ENCODE assay signal across 34 cellular contexts in genomic region chr7:4993471-4993870, GRCh38. TPM values are rescaled to one million over a fixed set of nuclear protein-coding genes. Genes with fewer than 3 reads are reported as not detected.
"Had no signal": no experiment of that assay in that cellular context is flagged by ENCODE, and none has a peak within 500 bp of the region (broad histone marks: within the 10 kb centered on the region; RNA-seq: fewer than 3 reads in every experiment).

No MANE protein-coding gene starts in this region.

- H3K4me1 Mint-ChIP-seq: activated B cell treated with CpG ODN at 0.5 μM for 24 hours; activated naive CD4-positive, alpha-beta T cell treated with anti-CD3 and anti-CD28 coated beads, Interleukin-2, amount 10 ng/mL, durations not matched to agents 7 days and 5 days; brain; T-helper 17 cell had no signal

- H3K27me3 Mint-ChIP-seq: activated B cell treated with CpG ODN at 0.5 μM for 24 hours; activated naive CD4-positive, alpha-beta T cell treated with anti-CD3 and anti-CD28 coated beads, Interleukin-2, amount 10 ng/mL, durations not matched to agents 7 days and 5 days; activated naive CD8-positive, alpha-beta T cell treated with anti-CD3 and anti-CD28 coated beads, Interleukin-2, amount 10 ng/mL, durations not matched to agents 7 days and 5 days; activated T-cell treated with anti-CD3 and anti-CD28 coated beads, Interleukin-2, amount 50 U/mL, for 24 hours; brain; T-helper 17 cell had no signal

- H3K27ac Mint-ChIP-seq: activated B cell treated with CpG ODN at 0.5 μM for 24 hours; activated naive CD4-positive, alpha-beta T cell treated with anti-CD3 and anti-CD28 coated beads, Interleukin-2, amount 10 ng/mL, durations not matched to agents 7 days and 5 days; activated naive CD4-positive, alpha-beta T cell treated with anti-CD3 and anti-CD28 coated beads, Interleukin-2, amount 50 U/mL, for 72 hours; activated T-cell treated with anti-CD3 and anti-CD28 coated beads, Interleukin-2, amount 50 U/mL, for 24 hours; activated T-cell treated with anti-CD3 and anti-CD28 coated beads, Interleukin-2, amount 50 U/mL, for 72 hours; brain; T-helper 17 cell; T-helper 2 cell treated with Interferon-gamma antibody and Interleukin-4, amounts not matched to agents 5 μg/mL and 100 μg/mL, for 36 hours had no signal

- H3K9me3 Mint-ChIP-seq: activated B cell treated with CpG ODN at 0.5 μM for 24 hours; activated naive CD4-positive, alpha-beta T cell treated with anti-CD3 and anti-CD28 coated beads, Interleukin-2, amount 10 ng/mL, durations not matched to agents 7 days and 5 days; activated naive CD4-positive, alpha-beta T cell treated with anti-CD3 and anti-CD28 coated beads, Interleukin-2, amount 50 U/mL, for 72 hours; activated naive CD8-positive, alpha-beta T cell treated with anti-CD3 and anti-CD28 coated beads, Interleukin-2, amount 10 ng/mL, durations not matched to agents 7 days and 5 days; activated T-cell treated with anti-CD3 and anti-CD28 coated beads, Interleukin-2, amount 50 U/mL, for 24 hours; activated T-cell treated with anti-CD3 and anti-CD28 coated beads, Interleukin-2, amount 50 U/mL, for 72 hours; brain; T-helper 2 cell treated with Interferon-gamma antibody and Interleukin-4, amounts not matched to agents 5 μg/mL and 100 μg/mL, for 36 hours had no signal

- ATAC-seq: activated CD4-positive, CD25-positive, alpha-beta regulatory T cell treated with anti-CD3 and anti-CD28 coated beads, Interleukin-2, amount 50 U/mL, for 24 hours; activated naive CD4-positive, alpha-beta T cell treated with anti-CD3 and anti-CD28 coated beads, Interleukin-2, amount 50 U/mL, for 72 hours; activated T-cell treated with anti-CD3 and anti-CD28 coated beads, Interleukin-2, amount 50 U/mL, for 72 hours; foreskin keratinocyte; gastroesophageal sphincter; T-helper 17 cell had no signal

- H3K4me3 Mint-ChIP-seq: activated B cell treated with CpG ODN at 0.5 μM for 24 hours; activated naive CD4-positive, alpha-beta T cell treated with anti-CD3 and anti-CD28 coated beads, Interleukin-2, amount 10 ng/mL, durations not matched to agents 7 days and 5 days; activated naive CD8-positive, alpha-beta T cell treated with anti-CD3 and anti-CD28 coated beads, Interleukin-2, amount 10 ng/mL, durations not matched to agents 7 days and 5 days; activated T-cell treated with anti-CD3 and anti-CD28 coated beads, Interleukin-2, amount 50 U/mL, for 24 hours; activated T-cell treated with anti-CD3 and anti-CD28 coated beads, Interleukin-2, amount 50 U/mL, for 72 hours; brain; T-helper 17 cell; T-helper 2 cell treated with Interferon-gamma antibody and Interleukin-4, amounts not matched to agents 5 μg/mL and 100 μg/mL, for 36 hours had no signal

- DNase-seq: activated B cell treated with CpG ODN at 0.5 μM for 24 hours; activated CD4-positive, alpha-beta T cell treated with anti-CD3 and anti-CD28 coated beads for 48 hours; activated CD4-positive, alpha-beta T cell treated with anti-CD3 and anti-CD28 coated beads, Interleukin-2, amount 50 U/mL, for 1 hour; activated CD4-positive, alpha-beta T cell treated with anti-CD3 and anti-CD28 coated beads, Interleukin-2, amount 50 U/mL, for 48 hours; activated CD8-positive, alpha-beta memory T cell treated with anti-CD3 and anti-CD28 coated beads, Interleukin-2, amount 50 U/mL, for 48 hours; activated gamma-delta T cell; activated naive CD4-positive, alpha-beta T cell; activated naive CD4-positive, alpha-beta T cell treated with anti-CD3 and anti-CD28 coated beads, Interleukin-2, amount 10 ng/mL, durations not matched to agents 7 days and 5 days; activated naive CD8-positive, alpha-beta T cell treated with anti-CD3 and anti-CD28 coated beads, Interleukin-2, amount 10 ng/mL, durations not matched to agents 7 days and 5 days; activated T-cell treated with anti-CD3 and anti-CD28 coated beads for 4 hours; activated T-cell treated with anti-CD3 and anti-CD28 coated beads, Interleukin-2, amount 50 U/mL, for 24 hours; activated T-cell treated with anti-CD3 and anti-CD28 coated beads, Interleukin-2, amount 50 U/mL, for 72 hours; central memory CD4-positive, alpha-beta T cell; cerebellar nuclear complex; colonic mucosa; effector CD8-positive, alpha-beta T cell; foreskin keratinocyte; head of caudate nucleus; T-helper 1 cell; T-helper 17 cell; T1000; WERI-Rb-1 had no signal

RNA-seq across cellular contexts. Expression of gene MMD2, which starts 34.5 kb away (rescaled TPM):
- total RNA-seq: activated B cell treated with CpG ODN at 0.5 μM for 24 hours; activated naive CD4-positive, alpha-beta T cell treated with anti-CD3 and anti-CD28 coated beads, Interleukin-2, amount 50 U/mL, for 72 hours; activated naive CD8-positive, alpha-beta T cell treated with anti-CD3 and anti-CD28 coated beads, Interleukin-2, amount 10 ng/mL, durations not matched to agents 7 days and 5 days; activated T-cell treated with anti-CD3 and anti-CD28 coated beads, Interleukin-2, amount 50 U/mL, for 72 hours; ascending aorta; breast epithelium; cardiac muscle cell; colonic mucosa; dermis microvascular lymphatic vessel endothelial cell; epithelial cell of proximal tubule; esophagus mucosa; foreskin keratinocyte; glomerular endothelial cell; T-helper 17 cell had no signal
